Comparison of ENCODE assay signal across 8 cellular contexts in the genomic region with DNA sequence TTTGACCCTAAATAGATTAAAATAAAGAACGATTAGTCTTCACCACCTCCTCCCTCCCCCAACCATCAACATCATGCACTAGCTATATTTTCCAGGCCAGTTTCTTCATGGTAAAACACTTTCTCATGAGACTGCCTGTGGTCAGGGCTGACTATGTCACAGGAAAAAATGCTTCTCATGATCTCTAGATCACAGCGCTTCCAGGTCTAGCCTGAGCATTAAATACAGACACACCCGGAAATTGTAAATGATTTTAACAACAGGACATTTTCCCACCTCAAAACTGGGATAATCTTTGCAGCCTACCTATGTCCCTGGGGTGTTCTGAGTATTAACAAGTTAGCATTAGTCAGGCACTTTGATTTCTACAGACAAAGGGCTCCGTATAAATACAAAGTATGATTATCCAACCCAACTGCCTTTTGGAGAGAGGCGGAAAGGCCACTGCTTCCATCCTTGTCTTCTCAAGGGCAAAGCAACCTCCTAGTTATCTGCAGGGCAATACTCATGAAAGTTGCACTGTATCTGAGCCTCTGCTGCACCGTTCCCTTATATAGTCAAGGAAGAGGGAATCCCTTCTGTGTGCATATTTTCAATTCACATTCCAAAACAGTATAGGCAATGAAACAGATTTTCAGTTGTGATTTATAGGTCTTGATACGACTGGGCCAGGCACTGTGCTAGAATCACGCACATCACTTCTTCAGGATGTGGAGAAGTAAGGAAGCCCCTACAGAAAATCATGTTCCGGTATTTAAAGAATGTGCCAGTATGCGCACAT.
DNase-seq lines count a peak whose midpoint lies in the region; ATAC-seq, FAIRE-seq and TF ChIP-seq lines count a peak whose summit lies in the region.

No MANE protein-coding gene starts in this region.

- H3K27me3 ChIP-seq in GM23338 (ENCODE audit: insufficient read depth) (no peaks in the 10 kb centered on the region), small intestine (ENCODE audit: control insufficient read depth in 2 of 2, insufficient read depth in 2 of 2, low read length in 2 of 2) (no peaks in the 10 kb centered on the region)

- no peak for FAIRE-seq in small intestine (lab: Jason Lieb, UNC)

- H3K4me3 ChIP-seq in GM23338 (no peak overlapping the region), small intestine (ENCODE audit: low read depth in 1 of 2, low read length in 2 of 2) (peak overlapping the region in 1 of 2 donors; percentile 17), lower leg skin (ENCODE audit: low read depth, poor library complexity, severe bottlenecking) (no peak overlapping the region)

- peaks cover 4% of the 10 kb centered on the region; the same call in 1 of the 2 replicates for H3F3A ChIP-seq in GM23338 (replicated peaks; ENCODE audit: low read depth)

- no peaks in the 10 kb centered on the region for H3K9me3 ChIP-seq in small intestine (ENCODE audit: control insufficient read depth, low read depth)

- H3K27me3 Mint-ChIP-seq in GM23338 (ENCODE audit: insufficient read depth, low read depth, poor library complexity): peaks cover 4% of the 10 kb centered on the region
- H3K27me3 Mint-ChIP-seq in activated CD4-positive, alpha-beta T cell treated with anti-CD3 and anti-CD28 coated beads, Interleukin-2, amount 10 ng/mL, durations not matched to agents 7 days and 5 days: no peaks in the 10 kb centered on the region

- no peak overlapping the region for H3K4me3 Mint-ChIP-seq in GM23338
- peak overlapping the region; percentile 96 for H3K4me3 Mint-ChIP-seq in activated CD4-positive, alpha-beta T cell treated with anti-CD3 and anti-CD28 coated beads, Interleukin-2, amount 10 ng/mL, durations not matched to agents 7 days and 5 days

- H3K27ac ChIP-seq in GM23338 (ENCODE audit: low read depth) (peak overlapping the region; percentile 72), small intestine (ENCODE audit: low read depth in 1 of 2, low read length in 1 of 2) (peak overlapping the region in 1 of 2 donors; percentile 76)

- TF ChIP-seq CTCF in GM23338 (conservative IDR thresholded peaks at IDR 0.05; ENCODE audit: low read depth in 2 of 2): no peak
- no peak for TF ChIP-seq CTCF in lower leg skin (IDR thresholded peaks at IDR 0.05)

- peaks cover 65% of the 10 kb centered on the region for H3K4me1 Mint-ChIP-seq in GM23338
- H3K4me1 Mint-ChIP-seq in activated CD4-positive, alpha-beta T cell treated with anti-CD3 and anti-CD28 coated beads, Interleukin-2, amount 10 ng/mL, durations not matched to agents 7 days and 5 days: peaks cover 70% of the 10 kb centered on the region

- no peak overlapping the region for H2AFZ ChIP-seq in GM23338

- H3K79me2 ChIP-seq in GM23338 (replicated peaks; ENCODE audit: insufficient read depth): 0 out of 2 replicates have a peak, but pooled peaks cover 6% of the 10 kb centered on the region

- no peaks in the 10 kb centered on the region for H3K9me3 Mint-ChIP-seq in GM23338
- no peaks in the 10 kb centered on the region for H3K9me3 Mint-ChIP-seq in activated CD4-positive, alpha-beta T cell treated with anti-CD3 and anti-CD28 coated beads, Interleukin-2, amount 10 ng/mL, durations not matched to agents 7 days and 5 days

- ATAC-seq in GM23338 (no peak), HG02870 (IDR thresholded peaks at IDR 0.05; ENCODE audit: unreplicated experiment) (no peak)

- H3K4me1 ChIP-seq in GM23338 (ENCODE audit: insufficient read depth): peaks cover 65% of the 10 kb centered on the region
- H3K4me1 ChIP-seq in small intestine (ENCODE audit: control insufficient read depth in 2 of 2, insufficient read depth in 1 of 2, low read depth in 1 of 2, low read length in 1 of 2): peaks cover 12 to 25% of the 10 kb centered on the region in 2 donors

- CTCF ChIA-PET in activated CD4-positive, alpha-beta T cell treated with anti-CD3 and anti-CD28 coated beads, Interleukin-2, amount 10 ng/mL, durations not matched to agents 7 days and 5 days (lab: Charles Lee): no interaction called here

- H3K4me2 ChIP-seq in GM23338: peak overlapping the region; percentile 9

- H4K20me1 ChIP-seq in GM23338 (replicated peaks; ENCODE audit: insufficient read depth): no peaks in the 10 kb centered on the region

- no peaks in the 10 kb centered on the region for H3K9me2 ChIP-seq in GM23338 (ENCODE audit: insufficient read depth)

- intact Hi-C loops in lower leg skin (cut with DNase I; ENCODE audit: low total_unique reads): no loop called here

- TF ChIP-seq POLR2A in lower leg skin (IDR thresholded peaks at IDR 0.05): no peak

- peak overlapping the region; percentile 82 for H3K27ac Mint-ChIP-seq in GM23338
- peak overlapping the region; percentile 79 for H3K27ac Mint-ChIP-seq in activated CD4-positive, alpha-beta T cell treated with anti-CD3 and anti-CD28 coated beads, Interleukin-2, amount 10 ng/mL, durations not matched to agents 7 days and 5 days

- POLR2A ChIA-PET in activated CD4-positive, alpha-beta T cell treated with anti-CD3 and anti-CD28 coated beads, Interleukin-2, amount 10 ng/mL, durations not matched to agents 7 days and 5 days (lab: Charles Lee): no interaction called here

- WGBS in small intestine, 3 donors: 33 to 45% (median 35%) methylated on average over 10 of the region's 10 CpGs
- 68 to 76% methylated on average over 10 of the region's 10 CpGs for WGBS in lower leg skin, 2 donors

- H3K36me3 Mint-ChIP-seq in GM23338 (ENCODE audit: low read depth): no peaks in the 10 kb centered on the region
- H3K36me3 Mint-ChIP-seq in activated CD4-positive, alpha-beta T cell treated with anti-CD3 and anti-CD28 coated beads, Interleukin-2, amount 10 ng/mL, durations not matched to agents 7 days and 5 days (ENCODE audit: low read depth): peaks cover 37% of the 10 kb centered on the region

- no peak for DNase-seq in GM23338 (ENCODE audit: low spot score)
- peak; percentile 39 for DNase-seq in activated CD4-positive, alpha-beta T cell treated with anti-CD3 and anti-CD28 coated beads, Interleukin-2, amount 10 ng/mL, durations not matched to agents 7 days and 5 days
- peak; percentile 34 for DNase-seq in fibroblast of gingiva (ENCODE audit: low read depth)
- DNase-seq in small intestine: peak; percentile 49
- DNase-seq in NOMO-1 treated with dmso at 0.1 percent for 144 hours (lab: John Stamatoyannopoulos, UW; ENCODE audit: unreplicated experiment): no peak
- DNase-seq in lower leg skin (ENCODE audit: low spot score in 2 of 2): no peak
- no peak for DNase-seq in SIG-M5 (lab: John Stamatoyannopoulos, UW)

- H3K36me3 ChIP-seq in GM23338 (ENCODE audit: insufficient read depth): no peaks in the 10 kb centered on the region
- no peaks in the 10 kb centered on the region for H3K36me3 ChIP-seq in small intestine (ENCODE audit: control insufficient read depth in 2 of 2, insufficient read depth in 2 of 2, low read length in 2 of 2)

TF ChIP-seq in GM23338, 12 proteins besides CTCF, POLR2A, EP300 and RAD21 (continues in another document):
- no peak for TF ChIP-seq EZH2phosphoT487 (IDR thresholded peaks at IDR 0.05; ENCODE audit: unreplicated experiment)

Comparison
In these comparisons a context has a peak if more than half of its experiments do, and no peak if none do; other contexts are left out.
1. DNase-seq: peak in activated CD4-positive, alpha-beta T cell treated with anti-CD3 and anti-CD28 coated beads, Interleukin-2, amount 10 ng/mL, durations not matched to agents 7 days and 5 days (single experiment), fibroblast of gingiva (single experiment) and small intestine (single experiment); none in GM23338 (single experiment), NOMO-1 treated with dmso at 0.1 percent for 144 hours (single experiment), lower leg skin (0 of 2) and SIG-M5 (single experiment).